Comparison of ENCODE assay signal across 1 cellular context in genomic region chr3:69541823-69542264, GRCh38.
A peak's percentile ranks its signal among the peaks of the same experiment; 100 is the strongest.
TF ChIP-seq lines count a peak whose summit lies in the region.

No MANE protein-coding gene starts in this region.

TF ChIP-seq in H1, 55 proteins besides CTCF, POLR2A, EP300 and RAD21 (continued from another document):
- peak; percentile 90 for TF ChIP-seq E2F6 (IDR thresholded peaks at IDR 0.05)
- 0 out of 2 replicates have a peak, but pooled peaks have one; percentile 17 for TF ChIP-seq GABPA (IDR thresholded peaks at IDR 0.05; ENCODE audit: borderline replicate concordance, insufficient read depth, low read length)
- TF ChIP-seq CTBP2 (IDR thresholded peaks at IDR 0.05; ENCODE audit: borderline replicate concordance, insufficient read depth, insufficient read length, low read length), result no peak
- TF ChIP-seq ASH2L (IDR thresholded peaks at IDR 0.05; ENCODE audit: low read length), result peak; percentile 14
- TF ChIP-seq CEBPB (IDR thresholded peaks at IDR 0.05; ENCODE audit: low read depth, low read length), result no peak
- peak; percentile 83 for TF ChIP-seq MAX (IDR thresholded peaks at IDR 0.05)
- TF ChIP-seq CHD7 (IDR thresholded peaks at IDR 0.05; ENCODE audit: insufficient replicate concordance, low read length), result no peak
- no peak for TF ChIP-seq CHD2 (IDR thresholded peaks at IDR 0.05; ENCODE audit: low read length)
- no peak for TF ChIP-seq RXRA (IDR thresholded peaks at IDR 0.05; ENCODE audit: insufficient read depth, low read depth, low read length)
- no peak for TF ChIP-seq EGR1 (IDR thresholded peaks at IDR 0.05; ENCODE audit: borderline replicate concordance, low read depth, low read length)
- no peak for TF ChIP-seq BCL11A (IDR thresholded peaks at IDR 0.05; ENCODE audit: low read depth in 2 of 2, low read length in 2 of 2)
- TF ChIP-seq BRCA1 (IDR thresholded peaks at IDR 0.05; ENCODE audit: low read depth, low read length), result no peak
- 0 out of 2 replicates have a peak, but pooled peaks have one; percentile 17 for TF ChIP-seq RBBP5 (IDR thresholded peaks at IDR 0.05; ENCODE audit: borderline replicate concordance, low read depth, low read length)
- no peak for TF ChIP-seq POU5F1 (IDR thresholded peaks at IDR 0.05; ENCODE audit: low read depth, low read length)
- TF ChIP-seq TAF1 (IDR thresholded peaks at IDR 0.05; ENCODE audit: low read depth, low read length), result 0 out of 2 replicates have a peak, but pooled peaks have one; percentile 17
- TF ChIP-seq EZH2 (IDR thresholded peaks at IDR 0.05; ENCODE audit: low read depth, low read length, severe bottlenecking), result peak; percentile 47
- 0 out of 4 replicates have a peak, but pooled peaks of 1 of the 2 experiments have one; percentile 54 for TF ChIP-seq HDAC2 (IDR thresholded peaks at IDR 0.05; ENCODE audit: borderline replicate concordance in 1 of 2, low read depth in 2 of 2, low read length in 2 of 2)
- peak; percentile 65; the same call in 1 of the 2 replicates for TF ChIP-seq SUZ12 (IDR thresholded peaks at IDR 0.05; ENCODE audit: low read length)
- no peak for TF ChIP-seq SIX5 (IDR thresholded peaks at IDR 0.05; ENCODE audit: low read depth, low read length)
TF ChIP-seq in H1: peak in this region for 9.
